1 cellular context compared by ENCODE assay signal in the genomic region with DNA sequence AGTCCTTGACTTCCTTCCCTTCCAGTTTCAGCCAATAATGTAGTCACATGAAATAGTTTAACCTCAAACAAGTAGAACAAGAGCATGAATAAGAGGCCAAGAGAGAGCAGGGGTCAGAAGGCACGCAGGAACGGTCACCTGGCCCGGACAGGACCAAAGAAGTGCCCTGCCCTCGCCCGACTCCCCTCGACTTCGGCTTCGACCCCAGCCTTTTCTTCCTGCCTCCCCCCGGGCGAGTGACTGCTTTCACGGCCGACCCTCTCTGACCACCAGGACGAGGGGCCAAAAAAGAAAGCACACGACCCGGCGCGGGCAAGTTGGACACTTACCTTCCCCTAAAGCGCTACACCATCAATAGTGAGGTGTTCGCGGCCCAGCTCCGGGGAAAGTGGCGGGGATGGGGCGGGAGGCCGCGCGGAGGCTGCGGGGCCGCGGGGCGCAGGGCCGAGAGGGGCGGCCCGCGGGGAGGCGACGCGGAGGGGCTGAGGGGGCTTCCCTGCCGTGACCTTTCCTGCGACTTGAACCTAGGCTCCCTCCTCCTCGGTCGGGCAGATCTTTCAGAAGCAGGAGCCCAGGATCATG.
A peak's percentile ranks its signal among the peaks of the same experiment; 100 is the strongest.
TF ChIP-seq lines count a peak whose summit lies in the region.

No MANE protein-coding gene starts in this region.

TF ChIP-seq in HEK293, 187 proteins besides CTCF, POLR2A, EP300 and RAD21 (continued from another document):
- TF ChIP-seq, protein P1, sequence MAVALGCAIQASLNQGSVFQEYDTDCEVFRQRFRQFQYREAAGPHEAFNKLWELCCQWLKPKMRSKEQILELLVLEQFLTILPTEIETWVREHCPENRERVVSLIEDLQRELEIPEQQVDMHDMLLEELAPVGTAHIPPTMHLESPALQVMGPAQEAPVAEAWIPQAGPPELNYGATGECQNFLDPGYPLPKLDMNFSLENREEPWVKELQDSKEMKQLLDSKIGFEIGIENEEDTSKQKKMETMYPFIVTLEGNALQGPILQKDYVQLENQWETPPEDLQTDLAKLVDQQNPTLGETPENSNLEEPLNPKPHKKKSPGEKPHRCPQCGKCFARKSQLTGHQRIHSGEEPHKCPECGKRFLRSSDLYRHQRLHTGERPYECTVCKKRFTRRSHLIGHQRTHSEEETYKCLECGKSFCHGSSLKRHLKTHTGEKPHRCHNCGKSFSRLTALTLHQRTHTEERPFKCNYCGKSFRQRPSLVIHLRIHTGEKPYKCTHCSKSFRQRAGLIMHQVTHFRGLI (tag by site-specific recombination; IDR thresholded peaks at IDR 0.05), result no peak
- TF ChIP-seq SALL2 (tag by site-specific recombination; IDR thresholded peaks at IDR 0.05; ENCODE audit: borderline replicate concordance) (no peak), ZNF791 (tag by site-specific recombination; IDR thresholded peaks at IDR 0.05) (no peak), ZNF341 (tag by site-specific recombination; IDR thresholded peaks at IDR 0.05; ENCODE audit: low read depth) (no peak), BCL11A (tag by site-specific recombination; IDR thresholded peaks at IDR 0.05; ENCODE audit: low read depth) (peak; percentile 75; the same call in 1 of the 2 replicates), ZBTB20 (tag by site-specific recombination; IDR thresholded peaks at IDR 0.05) (peak; percentile 57; the same call in 1 of the 2 replicates), ZNF157 (tag by site-specific recombination; IDR thresholded peaks at IDR 0.05) (no peak), ZNF350 (tag by site-specific recombination; IDR thresholded peaks at IDR 0.05) (no peak), ZNF701 (tag by site-specific recombination; IDR thresholded peaks at IDR 0.05) (no peak), ZNF394 (tag by site-specific recombination; IDR thresholded peaks at IDR 0.05; ENCODE audit: borderline replicate concordance) (no peak), BCL11B (tag by site-specific recombination; IDR thresholded peaks at IDR 0.05; ENCODE audit: low read depth) (peak; percentile 75; the same call in 1 of the 2 replicates), ZNF837 (tag by site-specific recombination; IDR thresholded peaks at IDR 0.05) (0 out of 2 replicates have a peak, but pooled peaks have one; percentile 25), ZNF335 (tag by site-specific recombination; conservative IDR thresholded peaks at IDR 0.05) (peak; percentile 45; the same call in 1 of the 2 replicates), ZNF114 (tag by site-specific recombination; IDR thresholded peaks at IDR 0.05) (no peak), ZNF354C (tag by site-specific recombination; IDR thresholded peaks at IDR 0.05; ENCODE audit: borderline replicate concordance, low read depth) (no peak)
- TF ChIP-seq, protein P2, sequence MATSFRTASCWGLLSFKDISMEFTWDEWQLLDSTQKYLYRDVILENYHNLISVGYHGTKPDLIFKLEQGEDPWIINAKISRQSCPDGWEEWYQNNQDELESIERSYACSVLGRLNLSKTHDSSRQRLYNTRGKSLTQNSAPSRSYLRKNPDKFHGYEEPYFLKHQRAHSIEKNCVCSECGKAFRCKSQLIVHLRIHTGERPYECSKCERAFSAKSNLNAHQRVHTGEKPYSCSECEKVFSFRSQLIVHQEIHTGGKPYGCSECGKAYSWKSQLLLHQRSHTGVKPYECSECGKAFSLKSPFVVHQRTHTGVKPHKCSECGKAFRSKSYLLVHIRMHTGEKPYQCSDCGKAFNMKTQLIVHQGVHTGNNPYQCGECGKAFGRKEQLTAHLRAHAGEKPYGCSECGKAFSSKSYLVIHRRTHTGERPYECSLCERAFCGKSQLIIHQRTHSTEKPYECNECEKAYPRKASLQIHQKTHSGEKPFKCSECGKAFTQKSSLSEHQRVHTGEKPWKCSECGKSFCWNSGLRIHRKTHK (tag by site-specific recombination; IDR thresholded peaks at IDR 0.05), result no peak
- TF ChIP-seq, protein P3, sequence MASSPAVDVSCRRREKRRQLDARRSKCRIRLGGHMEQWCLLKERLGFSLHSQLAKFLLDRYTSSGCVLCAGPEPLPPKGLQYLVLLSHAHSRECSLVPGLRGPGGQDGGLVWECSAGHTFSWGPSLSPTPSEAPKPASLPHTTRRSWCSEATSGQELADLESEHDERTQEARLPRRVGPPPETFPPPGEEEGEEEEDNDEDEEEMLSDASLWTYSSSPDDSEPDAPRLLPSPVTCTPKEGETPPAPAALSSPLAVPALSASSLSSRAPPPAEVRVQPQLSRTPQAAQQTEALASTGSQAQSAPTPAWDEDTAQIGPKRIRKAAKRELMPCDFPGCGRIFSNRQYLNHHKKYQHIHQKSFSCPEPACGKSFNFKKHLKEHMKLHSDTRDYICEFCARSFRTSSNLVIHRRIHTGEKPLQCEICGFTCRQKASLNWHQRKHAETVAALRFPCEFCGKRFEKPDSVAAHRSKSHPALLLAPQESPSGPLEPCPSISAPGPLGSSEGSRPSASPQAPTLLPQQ (tag by site-specific recombination; IDR thresholded peaks at IDR 0.05), result no peak
- TF ChIP-seq, protein P4, sequence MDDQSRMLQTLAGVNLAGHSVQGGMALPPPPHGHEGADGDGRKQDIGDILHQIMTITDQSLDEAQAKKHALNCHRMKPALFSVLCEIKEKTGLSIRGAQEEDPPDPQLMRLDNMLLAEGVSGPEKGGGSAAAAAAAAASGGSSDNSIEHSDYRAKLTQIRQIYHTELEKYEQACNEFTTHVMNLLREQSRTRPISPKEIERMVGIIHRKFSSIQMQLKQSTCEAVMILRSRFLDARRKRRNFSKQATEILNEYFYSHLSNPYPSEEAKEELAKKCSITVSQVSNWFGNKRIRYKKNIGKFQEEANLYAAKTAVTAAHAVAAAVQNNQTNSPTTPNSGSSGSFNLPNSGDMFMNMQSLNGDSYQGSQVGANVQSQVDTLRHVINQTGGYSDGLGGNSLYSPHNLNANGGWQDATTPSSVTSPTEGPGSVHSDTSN (CRISPR knock-in tag; IDR thresholded peaks at IDR 0.05), result 0 out of 2 replicates have a peak, but pooled peaks have one; percentile 34
